In genomic region chr10:12129222-12130111, GRCh38 we compare ENCODE assay signal across 8 cellular contexts. TPM values are rescaled to one million over a fixed set of nuclear protein-coding genes. Genes with fewer than 3 reads are reported as not detected.
DNase-seq lines count a peak whose midpoint lies in the region; ATAC-seq and TF ChIP-seq lines count a peak whose summit lies in the region.

TSS of gene SEC61A2 (plus strand) at chr10:12129677. CDS start at chr10:12129788, 111 bp downstream.

- TF ChIP-seq POLR2A in GM10847 (IDR thresholded peaks at IDR 0.05; ENCODE audit: extremely low read depth, insufficient read length), result peak; percentile 29
- TF ChIP-seq POLR2A in transverse colon (IDR thresholded peaks at IDR 0.05), result peak; percentile 92

- H3K36me3 ChIP-seq in SU-DHL-6 (ENCODE audit: low read length) (0 out of 2 replicates have a peak, but pooled peaks cover 2% of the 10 kb centered on the region), cardiac muscle cell (peaks cover 3% of the 10 kb centered on the region), trophoblast cell (ENCODE audit: control insufficient read depth in 1 of 2, insufficient read depth in 2 of 2, low read length in 2 of 2) (peaks cover 0 to 2% of the 10 kb centered on the region in 2 experiments), transverse colon (no peaks in the 10 kb centered on the region)

- H3K9me3 ChIP-seq in SU-DHL-6 (ENCODE audit: insufficient read depth, low read length), result no peaks in the 10 kb centered on the region
- no peaks in the 10 kb centered on the region for H3K9me3 ChIP-seq in cardiac muscle cell (ENCODE audit: low read depth)
- no peaks in the 10 kb centered on the region for H3K9me3 ChIP-seq in trophoblast cell (ENCODE audit: insufficient read depth, low read depth, low read length)
- no peaks in the 10 kb centered on the region for H3K9me3 ChIP-seq in transverse colon

- POLR2A ChIA-PET in activated naive CD8-positive, alpha-beta T cell treated with anti-CD3 and anti-CD28 coated beads, Interleukin-2, amount 10 ng/mL, durations not matched to agents 7 days and 5 days (lab: Charles Lee), result interaction anchor here (0.7 to 1.7 kb wide), 4 partner anchors 66 to 525 kb away, joined by 3 to 9 read pairs (median 4); partner anchors contain the start of genes CDC123, NUDT5 and UPF2

- H3K9ac ChIP-seq in SU-DHL-6 (ENCODE audit: low read length) (peak within 1 kb of the TSS; percentile 76), trophoblast cell (ENCODE audit: low read length) (peak within 1 kb of the TSS; percentile 93)

- H3K79me2 ChIP-seq in SU-DHL-6 (ENCODE audit: insufficient read depth, low read length), result no peaks in the 10 kb centered on the region; the same call in 1 of the 2 replicates
- H3K79me2 ChIP-seq in trophoblast cell (ENCODE audit: control insufficient read depth, insufficient read depth, low read length, poor library complexity), result peaks cover 5% of the 10 kb centered on the region

- H3K4me3 Mint-ChIP-seq in activated naive CD8-positive, alpha-beta T cell treated with anti-CD3 and anti-CD28 coated beads, Interleukin-2, amount 10 ng/mL, durations not matched to agents 7 days and 5 days, result peak within 1 kb of the TSS; percentile 93

- H4K8ac ChIP-seq in trophoblast cell (ENCODE audit: low read depth, low read length), result peak within 1 kb of the TSS; percentile 99

- H4K20me1 ChIP-seq in SU-DHL-6 (ENCODE audit: low read depth, low read length), result no peaks in the 10 kb centered on the region

- H2BK12ac ChIP-seq in trophoblast cell (ENCODE audit: low read length), result peak within 1 kb of the TSS; percentile 36

- peaks cover 18% of the 10 kb centered on the region for H3K4me1 Mint-ChIP-seq in activated naive CD8-positive, alpha-beta T cell treated with anti-CD3 and anti-CD28 coated beads, Interleukin-2, amount 10 ng/mL, durations not matched to agents 7 days and 5 days

- H3K4ac ChIP-seq in trophoblast cell (ENCODE audit: low read depth, low read length), result peak within 1 kb of the TSS; percentile 93

- peaks cover 5% of the 10 kb centered on the region for H3K79me1 ChIP-seq in trophoblast cell (ENCODE audit: low read length)

- TF ChIP-seq EP300 in transverse colon (IDR thresholded peaks at IDR 0.05; ENCODE audit: low read depth), result no peak

- H3K4me1 ChIP-seq in cardiac muscle cell (ENCODE audit: low read depth), result no peaks in the 10 kb centered on the region
- H3K4me1 ChIP-seq in trophoblast cell (ENCODE audit: control insufficient read depth in 1 of 2, insufficient read depth in 2 of 2, low read length in 2 of 2), result peaks cover 0 to 6% of the 10 kb centered on the region in 2 experiments
- H3K4me1 ChIP-seq in transverse colon, result peaks cover 3 to 11% (median 5%) of the 10 kb centered on the region in 4 donors

- peak within 1 kb of the TSS; percentile 95 for H4K91ac ChIP-seq in trophoblast cell (ENCODE audit: low read depth, low read length)

- H3K4me3 ChIP-seq in SU-DHL-6 (ENCODE audit: insufficient read depth, low read length, poor library complexity, severe bottlenecking), result peak within 1 kb of the TSS; percentile 75
- H3K4me3 ChIP-seq in cardiac muscle cell, result peak within 1 kb of the TSS; percentile 81
- H3K4me3 ChIP-seq in trophoblast cell (ENCODE audit: low read depth, low read length), result peak within 1 kb of the TSS; percentile 100
- peak within 1 kb of the TSS; percentile 95 to 99 (median 98) for H3K4me3 ChIP-seq in transverse colon

- no peaks in the 10 kb centered on the region for H3K9me2 ChIP-seq in SU-DHL-6 (replicated peaks; ENCODE audit: insufficient read depth, low read length)

- peak within 1 kb of the TSS; percentile 89 for H2BK120ac ChIP-seq in trophoblast cell (ENCODE audit: insufficient read depth, low read length, poor library complexity)

- H2AFZ ChIP-seq in SU-DHL-6 (ENCODE audit: low read depth, low read length, severe bottlenecking) (peak within 1 kb of the TSS; percentile 86), trophoblast cell (ENCODE audit: insufficient read depth, low read length, poor library complexity) (peak within 1 kb of the TSS; percentile 99)

- peak within 1 kb of the TSS; percentile 98 for H3K14ac ChIP-seq in trophoblast cell (ENCODE audit: low read length)

- intact Hi-C loops in transverse colon (cut with DNase I; ENCODE audit: low total_unique reads), result no loop called here

- H2AK5ac ChIP-seq in trophoblast cell (ENCODE audit: low read length), result no peak within 1 kb of the TSS

- peaks cover 21% of the 10 kb centered on the region; the same call in 1 of the 2 replicates for H3F3A ChIP-seq in SU-DHL-6 (ENCODE audit: insufficient read depth)

- peak within 1 kb of the TSS; percentile 98 for H2BK5ac ChIP-seq in trophoblast cell (ENCODE audit: low read depth, low read length, poor library complexity)

- no CpG with 5 or more reads among the region's 108 CpGs for WGBS in trophoblast cell (ENCODE audit: extremely low coverage, insufficient coverage, insufficient read length)
- WGBS in transverse colon (ENCODE audit: low coverage in 1 of 2), 2 donors, result 0% methylated on average over 4 to 57 of the region's 108 CpGs

- peak; percentile 76 for DNase-seq in NCI-H1092 treated with DMSO at 0.1 percent for 48 hours (lab: John Stamatoyannopoulos, UW)
- DNase-seq in activated naive CD8-positive, alpha-beta T cell treated with anti-CD3 and anti-CD28 coated beads, Interleukin-2, amount 10 ng/mL, durations not matched to agents 7 days and 5 days, result peak; percentile 100
- DNase-seq in cardiac muscle cell (ENCODE audit: low read depth in 1 of 2, low spot score in 1 of 2), result peak; percentile 94 to 98
- peak; percentile 94 to 99 for DNase-seq in trophoblast cell
- DNase-seq in transverse colon, result peak; percentile 98

- no peak for TF ChIP-seq CTCF in SU-DHL-6 (IDR thresholded peaks at IDR 0.05; ENCODE audit: insufficient read depth, low read length, poor library complexity, severe bottlenecking)
- no peak for TF ChIP-seq CTCF in cardiac muscle cell (IDR thresholded peaks at IDR 0.05; ENCODE audit: low read depth, low read length)
- TF ChIP-seq CTCF in transverse colon (IDR thresholded peaks at IDR 0.05), result no peak

- no peak within 1 kb of the TSS for H3K23ac ChIP-seq in trophoblast cell (ENCODE audit: low read length)

- no peaks in the 10 kb centered on the region for H3K9me3 Mint-ChIP-seq in activated naive CD8-positive, alpha-beta T cell treated with anti-CD3 and anti-CD28 coated beads, Interleukin-2, amount 10 ng/mL, durations not matched to agents 7 days and 5 days

- H3K4me2 ChIP-seq in SU-DHL-6 (ENCODE audit: low read depth, low read length, poor library complexity, severe bottlenecking) (peak within 1 kb of the TSS; percentile 68), trophoblast cell (ENCODE audit: low read length) (peak within 1 kb of the TSS; percentile 99)

- H3K27ac Mint-ChIP-seq in activated naive CD8-positive, alpha-beta T cell treated with anti-CD3 and anti-CD28 coated beads, Interleukin-2, amount 10 ng/mL, durations not matched to agents 7 days and 5 days, result peak within 1 kb of the TSS; percentile 80

- peak within 1 kb of the TSS; percentile 59 for H3K27ac ChIP-seq in SU-DHL-6 (ENCODE audit: low read depth, low read length)
- peak within 1 kb of the TSS; percentile 95 for H3K27ac ChIP-seq in cardiac muscle cell
- peak within 1 kb of the TSS; percentile 96 for H3K27ac ChIP-seq in trophoblast cell (ENCODE audit: low read depth, low read length)
- H3K27ac ChIP-seq in transverse colon, result peak within 1 kb of the TSS; percentile 98 to 99 (median 98)

- H3K27me3 ChIP-seq in SU-DHL-6 (ENCODE audit: low read length), result no peaks in the 10 kb centered on the region
- no peaks in the 10 kb centered on the region for H3K27me3 ChIP-seq in cardiac muscle cell
- no peaks in the 10 kb centered on the region for H3K27me3 ChIP-seq in trophoblast cell (ENCODE audit: insufficient read depth, low read length)
- H3K27me3 ChIP-seq in transverse colon, result no peaks in the 10 kb centered on the region

- peak; percentile 90 for ATAC-seq in HG02610 (IDR thresholded peaks at IDR 0.05; ENCODE audit: unreplicated experiment)
- peak; percentile 94 for ATAC-seq in activated naive CD8-positive, alpha-beta T cell treated with anti-CD3 and anti-CD28 coated beads, Interleukin-2, amount 10 ng/mL, durations not matched to agents 7 days and 5 days (ENCODE audit: low read depth)

- in situ Hi-C loops in transverse colon (cut with MboI; ENCODE audit: low pct_ligation_motif_present in 1 of 4, low pct_unique_long_range_greater_than_20kb in 1 of 4, low sequenced_read_pairs in 3 of 4), result no loop called here

- H3K27me3 Mint-ChIP-seq in activated naive CD8-positive, alpha-beta T cell treated with anti-CD3 and anti-CD28 coated beads, Interleukin-2, amount 10 ng/mL, durations not matched to agents 7 days and 5 days, result no peaks in the 10 kb centered on the region

- H3K36me3 Mint-ChIP-seq in activated naive CD8-positive, alpha-beta T cell treated with anti-CD3 and anti-CD28 coated beads, Interleukin-2, amount 10 ng/mL, durations not matched to agents 7 days and 5 days, result peaks cover 14% of the 10 kb centered on the region

- H3K18ac ChIP-seq in trophoblast cell (ENCODE audit: low read length), result peak within 1 kb of the TSS; percentile 99

- peak within 1 kb of the TSS; percentile 80 for H4K12ac ChIP-seq in trophoblast cell (ENCODE audit: low read depth, low read length)

RNA-seq across cellular contexts. Expression of gene SEC61A2, which starts in this region (rescaled TPM):
- 10 to 100 TPM; 13.2 to 14.5 TPM for total RNA-seq in activated naive CD8-positive, alpha-beta T cell treated with anti-CD3 and anti-CD28 coated beads, Interleukin-2, amount 10 ng/mL, durations not matched to agents 7 days and 5 days
- total RNA-seq in cardiac muscle cell, result 25.3 and 28.1 TPM in 2 replicates
- polyA plus RNA-seq in cardiac muscle cell, result 48.4 and 57.3 TPM in 2 replicates
- 9.5 and 9.9 TPM in 2 replicates for polyA plus RNA-seq in trophoblast cell (2013)
- 10 to 100 TPM in 1 of 4 donors, 1 to 10 TPM in 3; 1.5 to 15.1 (median 7.6) TPM for total RNA-seq in transverse colon

Comparison
In these comparisons a context has a peak if more than half of its experiments do, and no peak if none do; other contexts are left out.
1. Peak in every context shown above with its lines: DNase-seq, ATAC-seq, H3K4me3 ChIP-seq and H3K27ac ChIP-seq.